ENCODE assay signal across 24 cellular contexts in the genomic region with DNA sequence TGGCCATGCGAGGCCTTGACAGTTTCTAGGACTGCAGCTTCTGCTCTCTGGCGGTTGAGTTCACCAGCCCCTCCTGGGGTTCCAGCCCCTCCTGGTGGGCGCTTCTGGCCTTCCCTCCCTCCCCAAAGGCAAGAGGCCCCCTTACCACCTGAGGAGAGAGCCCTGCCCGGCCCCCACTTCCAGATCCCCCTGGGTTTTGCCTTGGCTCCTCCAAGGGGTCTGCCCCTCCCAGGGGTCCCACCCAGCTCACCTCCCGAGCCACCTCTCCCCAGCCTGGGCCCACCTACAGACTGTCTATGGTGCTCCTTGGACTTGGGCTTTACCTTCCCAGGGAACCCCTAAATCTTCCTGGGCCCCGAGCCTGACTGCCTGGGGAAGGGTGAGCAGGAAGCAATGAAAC.
"Had no signal": no experiment of that assay in that cellular context is flagged by ENCODE, and none has a peak within 500 bp of the region (broad histone marks: within the 10 kb centered on the region; RNA-seq: fewer than 3 reads in every experiment).

No MANE protein-coding gene starts in this region.

- ATAC-seq: activated CD4-positive, CD25-positive, alpha-beta regulatory T cell treated with anti-CD3 and anti-CD28 coated beads, Interleukin-2, amount 50 U/mL, for 24 hours; activated CD8-positive, alpha-beta T cell treated with anti-CD3 and anti-CD28 coated beads for 36 hours; activated naive CD8-positive, alpha-beta T cell treated with anti-CD3 and anti-CD28 coated beads, Interleukin-2, amount 50 U/mL, for 24 hours; activated T-cell treated with anti-CD3 and anti-CD28 coated beads, Interleukin-2, amount 50 U/mL, for 4 hours; activated T-helper 17 cell treated with anti-CD3 and anti-CD28 coated beads, Interleukin-2, amount 50 U/mL, for 72 hours; body of pancreas; T-helper 17 cell had no signal

- FAIRE-seq: frontal cortex had no signal

- DNase-seq: activated B cell treated with CpG ODN at 0.5 μM for 24 hours; activated CD4-positive, alpha-beta T cell treated with anti-CD3 and anti-CD28 coated beads for 48 hours; activated CD4-positive, alpha-beta T cell treated with anti-CD3 and anti-CD28 coated beads, Interleukin-2, amount 50 U/mL, for 1 hour; activated CD4-positive, alpha-beta T cell treated with anti-CD3 and anti-CD28 coated beads, Interleukin-2, amount 50 U/mL, for 48 hours; activated CD8-positive, alpha-beta memory T cell treated with anti-CD3 and anti-CD28 coated beads for 24 hours; activated CD8-positive, alpha-beta T cell treated with anti-CD3 and anti-CD28 coated beads for 36 hours; activated effector memory CD4-positive, alpha-beta T cell treated with Interleukin-2 at 50 U/mL for 16 hours; activated naive CD4-positive, alpha-beta T cell treated with anti-CD3 and anti-CD28 coated beads for 36 hours; activated naive CD8-positive, alpha-beta T cell treated with anti-CD3 and anti-CD28 coated beads for 36 hours; activated naive CD8-positive, alpha-beta T cell treated with anti-CD3 and anti-CD28 coated beads, Interleukin-2, amount 50 U/mL, for 24 hours; activated T-cell treated with anti-CD3 and anti-CD28 coated beads, Interleukin-2, amount 50 U/mL, for 4 hours; central memory CD4-positive, alpha-beta T cell; cerebellar nuclear complex; colonic mucosa; effector CD8-positive, alpha-beta T cell; T-helper 1 cell; T-helper 17 cell; T1000; WERI-Rb-1 had no signal

- H3K27me3 ChIP-seq: adrenal gland, body of pancreas, colonic mucosa had no signal

- H3K36me3 ChIP-seq: adrenal gland, colonic mucosa, WERI-Rb-1 had no signal

- H3K27ac ChIP-seq: adrenal gland, body of pancreas, colonic mucosa, WERI-Rb-1 had no signal

- H3K4me1 ChIP-seq: body of pancreas, colonic mucosa had no signal

- H3K9me3 ChIP-seq: adrenal gland, body of pancreas, colonic mucosa had no signal

- H3K4me3 ChIP-seq: body of pancreas, colonic mucosa had no signal
